In the genomic region with DNA sequence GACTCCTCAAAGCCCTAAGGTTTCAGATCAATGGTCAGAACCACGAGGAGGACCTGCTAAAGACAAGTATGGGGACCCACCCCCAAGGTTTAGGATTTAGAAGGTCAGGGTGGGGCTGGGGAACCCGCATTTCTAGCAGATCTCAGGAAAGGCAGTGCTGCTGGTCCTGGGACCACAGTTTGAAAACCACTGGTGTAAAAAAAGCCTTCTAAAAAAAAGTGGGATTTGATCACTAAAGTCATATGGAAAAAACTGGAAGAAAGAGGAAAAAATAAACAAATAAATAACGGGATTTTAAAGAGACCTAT, we compare ENCODE assay signal across 9 cellular contexts. TPM values are rescaled to one million over a fixed set of nuclear protein-coding genes. Genes with fewer than 3 reads are reported as not detected.
DNase-seq lines count a peak whose midpoint lies in the region; ATAC-seq and TF ChIP-seq lines count a peak whose summit lies in the region.
"Had no signal": no experiment of that assay in that cellular context is flagged by ENCODE, and none has a peak within 500 bp of the region (broad histone marks: within the 10 kb centered on the region; RNA-seq: fewer than 3 reads in every experiment).

No MANE protein-coding gene starts in this region.

- intact Hi-C loops in posterior cingulate gyrus (cut with DNase I), result loop anchor here (10.0 kb wide), 1 partner anchor 108 kb away; no protein-coding TSS in a partner anchor

- no peak for DNase-seq in natural killer cell treated with Interleukin-12 subunit alpha and Interleukin-12 subunit beta and Interleukin-15 and Interleukin-18, amount 100 ng/mL, for 72 hours (ENCODE audit: low spot score)
- DNase-seq in posterior cingulate gyrus (no peak), Ammon's horn (ENCODE audit: low spot score) (no peak)
- DNase-seq: activated CD8-positive, alpha-beta memory T cell treated with anti-CD3 and anti-CD28 coated beads, Interleukin-2, amount 50 U/mL, for 4 hours had no signal

- H3K4me1 ChIP-seq in BLaER1 treated with 17β-estradiol and CSF1 and Interleukin-3, amounts not matched to agents 10 nM and 100 nM, result peaks cover 0 to 22% (median 8%) of the 10 kb centered on the region in 10 experiments; a peak in 13 of 20 replicates
- peaks cover 13% of the 10 kb centered on the region for H3K4me1 ChIP-seq in Loucy (ENCODE audit: insufficient read depth, low read length, poor library complexity, severe bottlenecking)
- no peaks in the 10 kb centered on the region for H3K4me1 ChIP-seq in ectodermal cell (ENCODE audit: control insufficient read depth, insufficient read depth, low read length)

- no peak for ATAC-seq in natural killer cell treated with Interleukin-12 subunit alpha and Interleukin-12 subunit beta and Interleukin-15 and Interleukin-18, amount 100 ng/mL, for 72 hours
- no peak for ATAC-seq in GM21360 (IDR thresholded peaks at IDR 0.05; ENCODE audit: unreplicated experiment)
- no peak for ATAC-seq in GM21515 (IDR thresholded peaks at IDR 0.05; ENCODE audit: unreplicated experiment)

- H3K9me3 Mint-ChIP-seq in natural killer cell treated with Interleukin-12 subunit alpha and Interleukin-12 subunit beta and Interleukin-15 and Interleukin-18, amount 100 ng/mL, for 72 hours, result no peaks in the 10 kb centered on the region

- H3K36me3 ChIP-seq in BLaER1 treated with 17β-estradiol and CSF1 and Interleukin-3, amounts not matched to agents 10 nM and 100 nM, result peaks cover 0 to 7% (median 0%) of the 10 kb centered on the region in 11 experiments; a peak in 3 of 22 replicates
- H3K36me3 ChIP-seq in Loucy (ENCODE audit: insufficient read depth, low read length) (no peaks in the 10 kb centered on the region), ectodermal cell (ENCODE audit: control insufficient read depth, insufficient read depth, low read length) (no peaks in the 10 kb centered on the region)

- no peaks in the 10 kb centered on the region for H3F3A ChIP-seq in Loucy (ENCODE audit: low read depth)

- H3K9me3 ChIP-seq in BLaER1 treated with 17β-estradiol and CSF1 and Interleukin-3, amounts not matched to agents 10 nM and 100 nM (replicated peaks in 1 of 11), result peaks cover 7 to 37% (median 25%) of the 10 kb centered on the region in 11 experiments; a peak in 21 of 22 replicates
- H3K9me3 ChIP-seq in Loucy (ENCODE audit: insufficient read depth, low read depth, low read length) (peaks cover 2% of the 10 kb centered on the region; the same call in 1 of the 2 replicates), ectodermal cell (ENCODE audit: control insufficient read depth, low read length) (peaks cover 2% of the 10 kb centered on the region)

- no peaks in the 10 kb centered on the region for H3K36me3 Mint-ChIP-seq in natural killer cell treated with Interleukin-12 subunit alpha and Interleukin-12 subunit beta and Interleukin-15 and Interleukin-18, amount 100 ng/mL, for 72 hours

- peaks cover 8% of the 10 kb centered on the region for H3K79me2 ChIP-seq in Loucy (ENCODE audit: insufficient read depth, low read length)

- H3K27me3 ChIP-seq in BLaER1 treated with 17β-estradiol and CSF1 and Interleukin-3, amounts not matched to agents 10 nM and 100 nM, result no peaks in the 10 kb centered on the region
- H3K27me3 ChIP-seq in Loucy (ENCODE audit: insufficient read depth, low read length, poor library complexity, severe bottlenecking), result no peaks in the 10 kb centered on the region
- H3K27me3 ChIP-seq in ectodermal cell (ENCODE audit: control insufficient read depth, insufficient read depth, low read length, poor library complexity, severe bottlenecking), result no peaks in the 10 kb centered on the region

- peak overlapping the region; percentile 63 to 90 (median 86); a peak in 20 of 22 replicates for H3K27ac ChIP-seq in BLaER1 treated with 17β-estradiol and CSF1 and Interleukin-3, amounts not matched to agents 10 nM and 100 nM
- no peak overlapping the region for H3K27ac ChIP-seq in ectodermal cell (ENCODE audit: insufficient read depth, low read depth, low read length, poor library complexity, severe bottlenecking)

- peak overlapping the region; percentile 83 to 92 (median 87) for H3K9ac ChIP-seq in BLaER1 treated with 17β-estradiol and CSF1 and Interleukin-3, amounts not matched to agents 10 nM and 100 nM
- peak overlapping the region; percentile 81 for H3K9ac ChIP-seq in Loucy (ENCODE audit: low read depth, low read length, poor library complexity, severe bottlenecking)

- no peaks in the 10 kb centered on the region for H3K27me3 Mint-ChIP-seq in natural killer cell treated with Interleukin-12 subunit alpha and Interleukin-12 subunit beta and Interleukin-15 and Interleukin-18, amount 100 ng/mL, for 72 hours

- H3K9me2 ChIP-seq in Loucy (replicated peaks; ENCODE audit: low read depth, low read length), result no peaks in the 10 kb centered on the region

- H3K4me3 ChIP-seq in BLaER1 treated with 17β-estradiol and CSF1 and Interleukin-3, amounts not matched to agents 10 nM and 100 nM, result peak overlapping the region; percentile 65 to 80 (median 75)
- H3K4me3 ChIP-seq in Loucy (ENCODE audit: low read length, poor library complexity, severe bottlenecking) (peak overlapping the region; percentile 82), ectodermal cell (ENCODE audit: insufficient read depth, low read depth, low read length) (peak overlapping the region; percentile 68)

- peak overlapping the region; percentile 95 for H3K4me3 Mint-ChIP-seq in natural killer cell treated with Interleukin-12 subunit alpha and Interleukin-12 subunit beta and Interleukin-15 and Interleukin-18, amount 100 ng/mL, for 72 hours

- H3K4me2 ChIP-seq in BLaER1 treated with 17β-estradiol and CSF1 and Interleukin-3, amounts not matched to agents 10 nM and 100 nM, result peak overlapping the region; percentile 79 to 98 (median 93)
- H3K4me2 ChIP-seq in Loucy (ENCODE audit: low read depth, low read length, poor library complexity, severe bottlenecking), result peak overlapping the region; percentile 90

- TF ChIP-seq CTCF in Loucy (conservative IDR thresholded peaks at IDR 0.05; ENCODE audit: low read length), result no peak

- peak overlapping the region; percentile 86 to 88 for H3K27ac Mint-ChIP-seq in natural killer cell treated with Interleukin-12 subunit alpha and Interleukin-12 subunit beta and Interleukin-15 and Interleukin-18, amount 100 ng/mL, for 72 hours

- WGBS in ectodermal cell, 2 experiments, result 42 to 49% methylated on average over 3 of the region's 3 CpGs

- peaks cover 0 to 7% (median 0%) of the 10 kb centered on the region in 11 experiments; a peak in 1 of 22 replicates for H4K20me1 ChIP-seq in BLaER1 treated with 17β-estradiol and CSF1 and Interleukin-3, amounts not matched to agents 10 nM and 100 nM
- H4K20me1 ChIP-seq in Loucy (ENCODE audit: insufficient read depth, low read length, poor library complexity, severe bottlenecking), result no peaks in the 10 kb centered on the region

- 0 out of 2 replicates have a peak overlapping the region, but pooled peaks have one; percentile 64 for H2AFZ ChIP-seq in Loucy (ENCODE audit: low read length)

- peaks cover 20 to 23% of the 10 kb centered on the region in 2 donors for H3K4me1 Mint-ChIP-seq in natural killer cell treated with Interleukin-12 subunit alpha and Interleukin-12 subunit beta and Interleukin-15 and Interleukin-18, amount 100 ng/mL, for 72 hours (ENCODE audit: low read depth in 2 of 2)

RNA-seq across cellular contexts. Expression of a gene that starts 0.8 kb away (rescaled TPM):
- polyA plus RNA-seq in ectodermal cell (2013, experiment 1 of 4), result 38.2 TPM
- 39.6 TPM for polyA plus RNA-seq in ectodermal cell (2013, experiment 2 of 4)
- polyA plus RNA-seq in ectodermal cell (2013, experiment 3 of 4), result 30.1 TPM
- polyA plus RNA-seq in ectodermal cell (2013, experiment 4 of 4), result 35.8 TPM
- 10 to 100 TPM; 30.4 to 36.4 TPM for total RNA-seq in natural killer cell treated with Interleukin-12 subunit alpha and Interleukin-12 subunit beta and Interleukin-15 and Interleukin-18, amount 100 ng/mL, for 72 hours
